In the genomic region with DNA sequence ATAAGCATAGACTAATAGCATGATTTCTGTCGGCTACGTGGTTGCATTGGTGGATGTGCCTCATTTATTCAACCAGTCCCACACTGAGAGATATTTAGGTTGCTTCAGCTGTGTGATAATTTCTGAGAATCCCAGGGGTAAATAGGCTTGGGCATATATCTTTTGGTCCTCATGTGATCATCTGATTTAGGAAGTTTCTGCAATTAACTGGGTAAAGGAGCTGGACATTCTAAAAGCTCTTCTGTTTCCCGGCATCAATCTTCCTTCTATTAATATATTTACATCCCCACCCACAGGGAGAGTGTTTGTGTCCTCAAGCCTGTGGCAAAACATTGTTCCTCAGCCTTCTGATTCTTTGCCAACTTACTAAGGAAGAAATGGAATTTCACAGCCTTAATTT, we compare ENCODE assay signal across 19 cellular contexts.
"Had no signal": no experiment of that assay in that cellular context is flagged by ENCODE, and none has a peak within 500 bp of the region (broad histone marks: within the 10 kb centered on the region; RNA-seq: fewer than 3 reads in every experiment).

No MANE protein-coding gene starts in this region.

- ATAC-seq: foreskin keratinocyte, gastrocnemius medialis, heart right ventricle, left cardiac atrium, left lung, left ventricle myocardium superior, lower lobe of right lung, mucosa of descending colon had no signal

- H3K9me3 ChIP-seq: colonic mucosa, esophagus muscularis mucosa, gastrocnemius medialis, lower lobe of right lung, mucosa of descending colon had no signal

- DNase-seq: colonic mucosa; cortex of kidney; effector memory CD4-positive, alpha-beta T cell; foreskin keratinocyte; gastrocnemius medialis; glutamatergic neuron; head of caudate nucleus; heart right ventricle; hippocampal formation; left cardiac atrium; left lung; left ventricle myocardium superior; lower lobe of right lung; mucosa of descending colon; naive B cell had no signal

- H3K4me3 ChIP-seq: colonic mucosa, esophagus muscularis mucosa, gastrocnemius medialis, heart right ventricle, left lung, lower lobe of right lung, mucosa of descending colon had no signal

- H3K36me3 ChIP-seq: colonic mucosa, esophagus muscularis mucosa, gastrocnemius medialis, heart right ventricle, left lung, lower lobe of right lung had no signal

- H3K27me3 ChIP-seq: colonic mucosa, esophagus muscularis mucosa, foreskin keratinocyte, gastrocnemius medialis, heart right ventricle, left lung had no signal

- FAIRE-seq: endothelial cell of umbilical vein, islet of Langerhans, keratinocyte had no signal

- H3K4me1 ChIP-seq: colonic mucosa, esophagus muscularis mucosa, gastrocnemius medialis, heart right ventricle, left lung, lower lobe of right lung had no signal

- H3K27ac ChIP-seq: colonic mucosa, esophagus muscularis mucosa, foreskin keratinocyte, gastrocnemius medialis, heart right ventricle, left lung, lower lobe of right lung had no signal
